ENCODE assay signal across 17 cellular contexts in the genomic region with DNA sequence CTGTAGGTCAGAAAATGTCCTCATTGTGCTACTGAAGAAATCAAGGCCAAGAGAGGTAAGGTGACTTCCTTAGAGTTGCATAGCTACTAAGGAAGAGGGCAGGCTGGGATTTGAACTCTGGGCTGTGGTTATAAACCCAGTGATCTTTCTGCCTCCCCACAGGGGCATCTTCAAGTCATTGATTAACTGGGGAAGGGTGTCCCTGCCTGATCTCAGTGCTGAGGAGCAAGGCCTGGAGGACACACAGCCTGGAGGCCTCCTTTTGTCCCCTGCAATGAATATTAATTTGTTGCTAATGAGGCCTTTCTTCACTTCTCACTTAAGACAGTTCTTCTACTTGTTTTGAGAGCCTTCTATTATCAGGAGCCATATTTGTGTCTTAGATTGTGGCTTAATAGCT.
A peak's percentile ranks its signal among the peaks of the same experiment; 100 is the strongest.
DNase-seq lines count a peak whose midpoint lies in the region; TF ChIP-seq lines count a peak whose summit lies in the region.
"Had no signal": no experiment of that assay in that cellular context is flagged by ENCODE, and none has a peak within 500 bp of the region (broad histone marks: within the 10 kb centered on the region; RNA-seq: fewer than 3 reads in every experiment).

No MANE protein-coding gene starts in this region.

- DNase-seq in cardiac muscle cell (ENCODE audit: low read depth in 1 of 2, low spot score in 1 of 2) (no peak), left ventricle myocardium inferior (no peak), NT2/D1 (ENCODE audit: low read depth, low spot score) (peak; percentile 68), neural progenitor cell (ENCODE audit: low spot score) (no peak), NCI-H2227 treated with DMSO at 0.1 percent for 48 hours (lab: John Stamatoyannopoulos, UW) (no peak), transverse colon (no peak), inferior parietal cortex (ENCODE audit: extremely low spot score) (no peak)
- DNase-seq: AML-193; CD8-positive, alpha-beta T cell; DMS 273 treated with DMSO at 0.1 percent for 48 hours; DMS53; DND-41; EL; GM23248; HCEC 1CT had no signal

- in situ Hi-C loops in transverse colon (cut with MboI; ENCODE audit: low pct_ligation_motif_present in 1 of 4, low pct_unique_long_range_greater_than_20kb in 1 of 4, low sequenced_read_pairs in 3 of 4) = no loop called here

- H3K27me3 ChIP-seq in cardiac muscle cell (no peaks in the 10 kb centered on the region), left ventricle myocardium inferior (ENCODE audit: low read depth) (no peaks in the 10 kb centered on the region), NT2/D1 (ENCODE audit: insufficient read depth, insufficient read length) (no peaks in the 10 kb centered on the region), neural progenitor cell (no peaks in the 10 kb centered on the region), transverse colon (no peaks in the 10 kb centered on the region)

- peaks cover 2% of the 10 kb centered on the region for H3K27me3 Mint-ChIP-seq in neural progenitor cell (ENCODE audit: insufficient read depth, low read depth)

- peaks cover 8% of the 10 kb centered on the region for H3F3A ChIP-seq in neural progenitor cell (ENCODE audit: low read depth)

- TF ChIP-seq EP300 in transverse colon (IDR thresholded peaks at IDR 0.05; ENCODE audit: low read depth) = no peak

- H3K79me2 ChIP-seq in neural progenitor cell (ENCODE audit: low read depth) = no peaks in the 10 kb centered on the region

- H3K9me3 Mint-ChIP-seq in neural progenitor cell = no peaks in the 10 kb centered on the region
- H3K9me3 Mint-ChIP-seq: CD8-positive, alpha-beta T cell had no signal

- H3K27ac Mint-ChIP-seq in neural progenitor cell = no peak overlapping the region
- H3K27ac Mint-ChIP-seq: CD8-positive, alpha-beta T cell had no signal

- H3K27ac ChIP-seq in cardiac muscle cell (peak overlapping the region; percentile 76), left ventricle myocardium inferior (replicated peaks) (no peak overlapping the region), neural progenitor cell (peak overlapping the region; percentile 45), transverse colon (no peak overlapping the region)
- H3K27ac ChIP-seq: 22Rv1, A549, GM23248 had no signal

- no peak overlapping the region for H3K4me3 Mint-ChIP-seq in neural progenitor cell
- H3K4me3 Mint-ChIP-seq: CD8-positive, alpha-beta T cell had no signal

- H3K4me1 ChIP-seq in cardiac muscle cell (ENCODE audit: low read depth) = peaks cover 30% of the 10 kb centered on the region
- H3K4me1 ChIP-seq in left ventricle myocardium inferior = no peaks in the 10 kb centered on the region
- peaks cover 10% of the 10 kb centered on the region for H3K4me1 ChIP-seq in NT2/D1 (ENCODE audit: insufficient read depth, insufficient read length)
- H3K4me1 ChIP-seq in neural progenitor cell = peaks cover 6% of the 10 kb centered on the region
- peaks cover 0 to 6% (median 0%) of the 10 kb centered on the region in 4 donors for H3K4me1 ChIP-seq in transverse colon
- H3K4me1 ChIP-seq: A549 had no signal

- no peaks in the 10 kb centered on the region for H3K36me3 ChIP-seq in cardiac muscle cell
- H3K36me3 ChIP-seq in left ventricle myocardium inferior = peaks cover 21% of the 10 kb centered on the region
- H3K36me3 ChIP-seq in NT2/D1 (ENCODE audit: insufficient read depth, insufficient read length, low read length) = peaks cover 19% of the 10 kb centered on the region
- H3K36me3 ChIP-seq in neural progenitor cell = no peaks in the 10 kb centered on the region
- H3K36me3 ChIP-seq in transverse colon = no peaks in the 10 kb centered on the region

- no peak for TF ChIP-seq CTCF in cardiac muscle cell (IDR thresholded peaks at IDR 0.05; ENCODE audit: low read depth, low read length)
- TF ChIP-seq CTCF in left ventricle myocardium inferior (IDR thresholded peaks at IDR 0.05; ENCODE audit: borderline replicate concordance) = no peak
- TF ChIP-seq CTCF in neural progenitor cell (IDR thresholded peaks at IDR 0.05) = no peak
- no peak for TF ChIP-seq CTCF in transverse colon (IDR thresholded peaks at IDR 0.05)

- intact Hi-C loops in left ventricle myocardium inferior (cut with micrococcal nuclease) = no loop called here
- intact Hi-C loops in transverse colon (cut with DNase I; ENCODE audit: low total_unique reads) = no loop called here

- H3K9me3 ChIP-seq in cardiac muscle cell (ENCODE audit: low read depth) (no peaks in the 10 kb centered on the region), left ventricle myocardium inferior (replicated peaks) (no peaks in the 10 kb centered on the region), NT2/D1 (ENCODE audit: insufficient read depth, low read length) (no peaks in the 10 kb centered on the region), neural progenitor cell (ENCODE audit: low read depth) (no peaks in the 10 kb centered on the region), transverse colon (no peaks in the 10 kb centered on the region)
- H3K9me3 ChIP-seq: A549 had no signal

- no peak overlapping the region for H3K4me2 ChIP-seq in neural progenitor cell
- H3K4me2 ChIP-seq: A549 had no signal

- H3K4me1 Mint-ChIP-seq in neural progenitor cell = peaks cover 15% of the 10 kb centered on the region

- peaks cover 5% of the 10 kb centered on the region for H3K36me3 Mint-ChIP-seq in neural progenitor cell

- peaks cover 2% of the 10 kb centered on the region for H4K20me1 ChIP-seq in neural progenitor cell (ENCODE audit: low read depth)

- H3K4me3 ChIP-seq in cardiac muscle cell = no peak overlapping the region
- H3K4me3 ChIP-seq in left ventricle myocardium inferior = no peak overlapping the region
- no peak overlapping the region for H3K4me3 ChIP-seq in NT2/D1 (ENCODE audit: insufficient read length, low read depth)
- H3K4me3 ChIP-seq in neural progenitor cell = no peak overlapping the region
- H3K4me3 ChIP-seq in transverse colon = no peak overlapping the region
- H3K4me3 ChIP-seq: A549, GM23248 had no signal

- TF ChIP-seq POLR2A in transverse colon (IDR thresholded peaks at IDR 0.05) = no peak

- no peak overlapping the region for H3K9ac ChIP-seq in NT2/D1 (ENCODE audit: insufficient read length, low read depth)
- H3K9ac ChIP-seq in neural progenitor cell = no peak overlapping the region
- H3K9ac ChIP-seq: GM23248 had no signal

- no peak overlapping the region for H2AFZ ChIP-seq in neural progenitor cell (replicated peaks)
- H2AFZ ChIP-seq: GM23248 had no signal

Comparison
In these comparisons a context has a peak if more than half of its experiments do, and no peak if none do; other contexts are left out.
1. H3K27ac ChIP-seq: peak in cardiac muscle cell (single experiment) and neural progenitor cell (single experiment); none in left ventricle myocardium inferior (single experiment) and transverse colon (0 of 4).